Comparison of ENCODE assay signal across 16 cellular contexts in the genomic region with DNA sequence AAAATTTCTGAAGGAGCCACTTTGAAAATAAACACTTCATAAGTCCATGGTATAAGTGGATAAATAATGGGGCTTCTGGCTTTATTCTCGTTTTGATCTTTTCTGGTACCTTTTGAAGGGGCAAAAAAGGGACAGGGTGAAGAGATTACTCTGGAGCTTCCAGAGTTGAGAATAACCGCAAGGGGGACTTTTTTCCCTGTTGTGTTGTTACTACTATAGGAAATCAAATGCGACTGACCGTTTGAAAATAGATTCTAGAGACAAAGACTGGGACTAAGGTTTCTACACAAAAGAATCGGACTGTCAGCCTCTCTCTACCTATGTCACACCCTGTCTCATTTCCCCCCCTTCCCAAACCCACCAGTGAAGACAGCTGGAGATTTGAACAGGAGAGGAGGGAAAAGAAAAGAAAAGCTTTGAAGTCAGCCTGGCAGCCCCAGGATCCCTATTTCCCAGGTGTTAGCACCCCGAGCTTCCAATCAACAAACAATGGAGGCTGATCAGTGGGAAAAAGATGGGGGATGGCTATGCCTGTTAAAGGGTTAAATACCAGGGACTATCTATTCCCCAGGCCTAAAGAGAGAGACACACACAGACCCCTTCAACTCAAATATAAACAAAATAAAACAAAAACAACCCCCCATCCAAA. TPM values are rescaled to one million over a fixed set of nuclear protein-coding genes. Genes with fewer than 3 reads are reported as not detected.
DNase-seq lines count a peak whose midpoint lies in the region; ATAC-seq, FAIRE-seq and TF ChIP-seq lines count a peak whose summit lies in the region.
"Had no signal": no experiment of that assay in that cellular context is flagged by ENCODE, and none has a peak within 500 bp of the region (broad histone marks: within the 10 kb centered on the region; RNA-seq: fewer than 3 reads in every experiment).

No MANE protein-coding gene starts in this region.

- no peak for FAIRE-seq in urothelium cell line (lab: Jason Lieb, UNC)
- FAIRE-seq: A204.1, G401.6, TTC549 had no signal

- H3K36me3 ChIP-seq in breast epithelium (no peaks in the 10 kb centered on the region), esophagus squamous epithelium (no peaks in the 10 kb centered on the region), trophoblast cell (ENCODE audit: control insufficient read depth in 1 of 2, insufficient read depth in 2 of 2, low read length in 2 of 2) (no peaks in the 10 kb centered on the region), PC-3 (ENCODE audit: low read depth, low read length) (no peaks in the 10 kb centered on the region)
- H3K36me3 ChIP-seq: adrenal gland, SJCRH30 had no signal

- no peak overlapping the region for H2AK5ac ChIP-seq in trophoblast cell (ENCODE audit: low read length)

- H3K27ac ChIP-seq in breast epithelium, result peak overlapping the region in 1 of 2 donors; percentile 76
- H3K27ac ChIP-seq in esophagus squamous epithelium, result peak overlapping the region; percentile 88 to 93 (median 92)
- peak overlapping the region; percentile 76 for H3K27ac ChIP-seq in trophoblast cell (ENCODE audit: low read depth, low read length)
- H3K27ac ChIP-seq in PC-3 (ENCODE audit: low read length), result no peak overlapping the region
- H3K27ac ChIP-seq: SJCRH30 had no signal

- H3K79me2 ChIP-seq in trophoblast cell (ENCODE audit: control insufficient read depth, insufficient read depth, low read length, poor library complexity) (no peaks in the 10 kb centered on the region), PC-3 (ENCODE audit: low read length) (no peaks in the 10 kb centered on the region)

- no peaks in the 10 kb centered on the region for H3K4me1 Mint-ChIP-seq in MCF 10A (ENCODE audit: insufficient read depth, unreplicated experiment)

- peak overlapping the region; percentile 26 for H3K18ac ChIP-seq in trophoblast cell (ENCODE audit: low read length)

- H3K14ac ChIP-seq in trophoblast cell (ENCODE audit: low read length), result peak overlapping the region; percentile 17

- H3K4me1 ChIP-seq in breast epithelium (no peaks in the 10 kb centered on the region), esophagus squamous epithelium (peaks cover 0 to 96% (median 61%) of the 10 kb centered on the region in 3 donors), trophoblast cell (ENCODE audit: control insufficient read depth in 1 of 2, insufficient read depth in 2 of 2, low read length in 2 of 2) (peaks cover 23 to 42% of the 10 kb centered on the region in 2 experiments), PC-3 (ENCODE audit: insufficient read depth, low read length) (peaks cover 2% of the 10 kb centered on the region; the same call in 1 of the 2 replicates)

- peaks cover 0 to 8% of the 10 kb centered on the region in 2 donors for H3K27me3 ChIP-seq in breast epithelium
- peaks cover 0 to 99% (median 7%) of the 10 kb centered on the region in 4 donors for H3K27me3 ChIP-seq in esophagus squamous epithelium
- H3K27me3 ChIP-seq in trophoblast cell (ENCODE audit: insufficient read depth, low read length), result peaks cover 7% of the 10 kb centered on the region
- no peaks in the 10 kb centered on the region for H3K27me3 ChIP-seq in PC-3 (ENCODE audit: low read length)
- H3K27me3 ChIP-seq: adrenal gland, SJCRH30 had no signal

- CTCF ChIA-PET in MCF 10A (lab: Yijun Ruan, JAX) (interaction anchor here (0.5 to 0.7 kb wide), 2 partner anchors 242 to 551 kb away, joined by 3 to 4 read pairs; no protein-coding TSS in a partner anchor), PC-3 (lab: Charles Lee) (no interaction called here)

- H3F3A ChIP-seq in PC-3 (ENCODE audit: low read length, unreplicated experiment), result no peaks in the 10 kb centered on the region

- 31 to 37% methylated on average over 5 to 6 of the region's 6 CpGs for WGBS in esophagus squamous epithelium, 2 donors
- no CpG with 5 or more reads among the region's 6 CpGs for WGBS in trophoblast cell (ENCODE audit: extremely low coverage, insufficient coverage, insufficient read length)

- H4K12ac ChIP-seq in trophoblast cell (ENCODE audit: low read depth, low read length), result no peak overlapping the region

- H3K27me3 Mint-ChIP-seq in MCF 10A (ENCODE audit: insufficient read depth, unreplicated experiment), result no peaks in the 10 kb centered on the region

- TF ChIP-seq CTCF in breast epithelium (IDR thresholded peaks at IDR 0.05) (no peak), MCF 10A (IDR thresholded peaks at IDR 0.05; ENCODE audit: unreplicated experiment) (no peak), esophagus squamous epithelium (IDR thresholded peaks at IDR 0.05) (peak in 2 of 6 experiments; percentile 11 to 15), PC-3 (conservative IDR thresholded peaks at IDR 0.05; ENCODE audit: low read depth, low read length) (no peak)

- H3K4me3 Mint-ChIP-seq in MCF 10A (ENCODE audit: unreplicated experiment), result no peak overlapping the region
- H3K4me3 Mint-ChIP-seq: activated T-cell treated with anti-CD3 and anti-CD28 coated beads, Interleukin-2, amount 50 U/mL, for 72 hours; CD8-positive, alpha-beta memory T cell had no signal

- no peaks in the 10 kb centered on the region for H3K9me2 ChIP-seq in PC-3 (replicated peaks; ENCODE audit: low read length)

- BruUV-seq in MCF 10A (replicated peaks; lab: Mats Ljungman, UMichigan) (no TSS peak), PC-3 (replicated peaks; lab: Mats Ljungman, UMichigan) (no TSS peak)

- H3K9me3 Mint-ChIP-seq in MCF 10A (ENCODE audit: unreplicated experiment), result no peaks in the 10 kb centered on the region
- H3K9me3 Mint-ChIP-seq: activated T-cell treated with anti-CD3 and anti-CD28 coated beads, Interleukin-2, amount 50 U/mL, for 72 hours; CD8-positive, alpha-beta memory T cell had no signal

- H3K27ac Mint-ChIP-seq in MCF 10A (ENCODE audit: low read depth, unreplicated experiment), result no peak overlapping the region
- H3K27ac Mint-ChIP-seq: activated T-cell treated with anti-CD3 and anti-CD28 coated beads, Interleukin-2, amount 50 U/mL, for 72 hours; CD8-positive, alpha-beta memory T cell had no signal

- H3K4me3 ChIP-seq in breast epithelium (peak overlapping the region in 2 of 3 donors; percentile 30 to 33), esophagus squamous epithelium (peak overlapping the region in 3 of 4 donors; percentile 31 to 83 (median 34)), trophoblast cell (ENCODE audit: low read depth, low read length) (no peak overlapping the region), PC-3 (ENCODE audit: low read length) (no peak overlapping the region)
- H3K4me3 ChIP-seq: SJCRH30 had no signal

- peak overlapping the region; percentile 76 for H4K91ac ChIP-seq in trophoblast cell (ENCODE audit: low read depth, low read length)

- H2BK12ac ChIP-seq in trophoblast cell (ENCODE audit: low read length), result peak overlapping the region; percentile 41

- no peaks in the 10 kb centered on the region for H4K20me1 ChIP-seq in PC-3 (ENCODE audit: low read length)

- H3K4me2 ChIP-seq in trophoblast cell (ENCODE audit: low read length) (peak overlapping the region; percentile 54), PC-3 (ENCODE audit: low read length) (no peak overlapping the region)

- no peak for TF ChIP-seq POLR2A in breast epithelium (IDR thresholded peaks at IDR 0.05)
- TF ChIP-seq POLR2A in esophagus squamous epithelium (IDR thresholded peaks at IDR 0.05), result no peak

- H3K9ac ChIP-seq in trophoblast cell (ENCODE audit: low read length) (no peak overlapping the region), PC-3 (ENCODE audit: low read length) (no peak overlapping the region)

- POLR2A ChIA-PET in MCF 10A (lab: Yijun Ruan, JAX), result no interaction called here
- POLR2A ChIA-PET in PC-3 (lab: Charles Lee; ENCODE audit: unreplicated experiment), result no interaction called here

- H3K36me3 Mint-ChIP-seq in MCF 10A (ENCODE audit: insufficient read depth, unreplicated experiment), result no peaks in the 10 kb centered on the region

- H2BK120ac ChIP-seq in trophoblast cell (ENCODE audit: insufficient read depth, low read length, poor library complexity), result peak overlapping the region; percentile 86

- H3K4ac ChIP-seq in trophoblast cell (ENCODE audit: low read depth, low read length), result peak overlapping the region; percentile 24

- H3K79me1 ChIP-seq in trophoblast cell (ENCODE audit: low read length), result peaks cover 13% of the 10 kb centered on the region

- ATAC-seq in GM18511 (IDR thresholded peaks at IDR 0.05; ENCODE audit: unreplicated experiment), result no peak
- ATAC-seq in PC-3, result no peak
- ATAC-seq: activated T-cell treated with anti-CD3 and anti-CD28 coated beads, Interleukin-2, amount 50 U/mL, for 72 hours had no signal

- H3K23ac ChIP-seq in trophoblast cell (ENCODE audit: low read length), result no peak overlapping the region

- H2BK5ac ChIP-seq in trophoblast cell (ENCODE audit: low read depth, low read length, poor library complexity), result peak overlapping the region; percentile 71

- H3K9me3 ChIP-seq in breast epithelium (no peaks in the 10 kb centered on the region), esophagus squamous epithelium (no peaks in the 10 kb centered on the region), trophoblast cell (ENCODE audit: insufficient read depth, low read depth, low read length) (no peaks in the 10 kb centered on the region), PC-3 (ENCODE audit: low read length) (no peaks in the 10 kb centered on the region)
- H3K9me3 ChIP-seq: adrenal gland, SJCRH30 had no signal

- no peak overlapping the region for H2AFZ ChIP-seq in trophoblast cell (ENCODE audit: insufficient read depth, low read length, poor library complexity)
- no peak overlapping the region for H2AFZ ChIP-seq in PC-3 (ENCODE audit: low read length)

- no peak overlapping the region for H4K8ac ChIP-seq in trophoblast cell (ENCODE audit: low read depth, low read length)

- DNase-seq in breast epithelium (ENCODE audit: low spot score in 2 of 2) (no peak), MCF 10A (ENCODE audit: unreplicated experiment) (no peak), esophagus squamous epithelium (lab: John Stamatoyannopoulos, UW) (no peak), trophoblast cell (no peak), NOMO-1 treated with dmso at 0.1 percent for 144 hours (lab: John Stamatoyannopoulos, UW; ENCODE audit: unreplicated experiment) (no peak), urothelium cell line (ENCODE audit: low spot score) (no peak), PC-3 (no peak)
- DNase-seq: activated T-cell treated with anti-CD3 and anti-CD28 coated beads, Interleukin-2, amount 50 U/mL, for 72 hours; midbrain; SJCRH30 had no signal

- intact Hi-C loops in breast epithelium (cut with DNase I; ENCODE audit: low total_unique reads) (no loop called here), MCF 10A (cut with micrococcal nuclease) (no loop called here), esophagus squamous epithelium (cut with DNase I) (no loop called here), PC-3 (cut with micrococcal nuclease) (no loop called here)

RNA-seq across cellular contexts. Expression of gene HOXB4, which starts 8.3 kb away (rescaled TPM):
- total RNA-seq in breast epithelium (1 to 10 TPM; 2.2 to 7.5 (median 2.3) TPM), MCF 10A (2022) (0.21 and 0.44 TPM in 2 replicates), esophagus squamous epithelium (1 to 10 TPM in 3 of 4 donors, under 1 TPM in 1; 0.27 to 2.9 (median 1.8) TPM), PC-3 (2014; rRNA removed) (0.22 and 0.58 TPM in 2 replicates)
- polyA plus RNA-seq in trophoblast cell (2013), result 5.5 and 6.2 TPM in 2 replicates

RNA-seq across cellular contexts. Expression of gene HOXB3, which starts 20.2 kb away (rescaled TPM):
- total RNA-seq in breast epithelium (10 to 100 TPM; 13.8 to 36.7 (median 14.4) TPM), MCF 10A (2022) (0.79 and 0.88 TPM in 2 replicates), esophagus squamous epithelium (10 to 100 TPM in 1 of 4 donors, 1 to 10 TPM in 3; 2.5 to 11.1 (median 5.8) TPM), PC-3 (2014; rRNA removed) (6.0 and 8.8 TPM in 2 replicates)
- polyA plus RNA-seq in trophoblast cell (2013), result 8.1 and 10.4 TPM in 2 replicates

RNA-seq across cellular contexts. Expression of gene HOXB5, which starts 23.8 kb away (rescaled TPM):
- 1 to 10 TPM in 2 of 3 donors, under 1 TPM in 1; 0.44 to 2.0 (median 1.4) TPM for total RNA-seq in breast epithelium
- not detected in 2 replicates for total RNA-seq in MCF 10A (2022)
- total RNA-seq in esophagus squamous epithelium, result not detected
- polyA plus RNA-seq in trophoblast cell (2013), result 3.2 and 3.5 TPM in 2 replicates
- total RNA-seq in PC-3 (2014; rRNA removed), result 0.40 and 0.95 TPM in 2 replicates
- total RNA-seq: activated T-cell treated with anti-CD3 and anti-CD28 coated beads, Interleukin-2, amount 50 U/mL, for 72 hours; CD8-positive, alpha-beta memory T cell had no signal
- polyA plus RNA-seq: CD8-positive, alpha-beta memory T cell had no signal

RNA-seq across cellular contexts. Expression of gene HOXB2, which starts 24.9 kb away (rescaled TPM):
- total RNA-seq in breast epithelium, result 10 to 100 TPM; 13.6 to 36.4 (median 19.6) TPM
- total RNA-seq in MCF 10A (2022), result 3.0 and 4.8 TPM in 2 replicates
- total RNA-seq in esophagus squamous epithelium, result 10 to 100 TPM in 3 of 4 donors, 1 to 10 TPM in 1; 9.2 to 24.2 (median 17.1) TPM
- 30.4 and 31.0 TPM in 2 replicates for polyA plus RNA-seq in trophoblast cell (2013)
- total RNA-seq in PC-3 (2014; rRNA removed), result 1.1 TPM in 1 of 2 replicates, not detected in the other

RNA-seq across cellular contexts. Expression of gene HOXB6, which starts 35.0 kb away (rescaled TPM):
- total RNA-seq in breast epithelium (10 to 100 TPM in 2 of 3 donors, 1 to 10 TPM in 1; 1.0 to 24.9 (median 18.2) TPM), MCF 10A (2022) (0.37 TPM in 1 of 2 replicates, not detected in the other), esophagus squamous epithelium (1 to 10 TPM in 2 of 4 donors, not detected in 2; 1.3 to 3.1 TPM), PC-3 (2014; rRNA removed) (9.5 and 11.3 TPM in 2 replicates)
- polyA plus RNA-seq in trophoblast cell (2013), result 10.6 and 10.9 TPM in 2 replicates
- polyA plus RNA-seq: CD8-positive, alpha-beta memory T cell had no signal

Comparison
In these comparisons a context has a peak if more than half of its experiments do, and no peak if none do; other contexts are left out.
1. H3K4me3 ChIP-seq: peak in breast epithelium (2 of 3) and esophagus squamous epithelium (3 of 4); none in trophoblast cell (single experiment) and PC-3 (single experiment).